1 cellular context compared by ENCODE assay signal in the genomic region with DNA sequence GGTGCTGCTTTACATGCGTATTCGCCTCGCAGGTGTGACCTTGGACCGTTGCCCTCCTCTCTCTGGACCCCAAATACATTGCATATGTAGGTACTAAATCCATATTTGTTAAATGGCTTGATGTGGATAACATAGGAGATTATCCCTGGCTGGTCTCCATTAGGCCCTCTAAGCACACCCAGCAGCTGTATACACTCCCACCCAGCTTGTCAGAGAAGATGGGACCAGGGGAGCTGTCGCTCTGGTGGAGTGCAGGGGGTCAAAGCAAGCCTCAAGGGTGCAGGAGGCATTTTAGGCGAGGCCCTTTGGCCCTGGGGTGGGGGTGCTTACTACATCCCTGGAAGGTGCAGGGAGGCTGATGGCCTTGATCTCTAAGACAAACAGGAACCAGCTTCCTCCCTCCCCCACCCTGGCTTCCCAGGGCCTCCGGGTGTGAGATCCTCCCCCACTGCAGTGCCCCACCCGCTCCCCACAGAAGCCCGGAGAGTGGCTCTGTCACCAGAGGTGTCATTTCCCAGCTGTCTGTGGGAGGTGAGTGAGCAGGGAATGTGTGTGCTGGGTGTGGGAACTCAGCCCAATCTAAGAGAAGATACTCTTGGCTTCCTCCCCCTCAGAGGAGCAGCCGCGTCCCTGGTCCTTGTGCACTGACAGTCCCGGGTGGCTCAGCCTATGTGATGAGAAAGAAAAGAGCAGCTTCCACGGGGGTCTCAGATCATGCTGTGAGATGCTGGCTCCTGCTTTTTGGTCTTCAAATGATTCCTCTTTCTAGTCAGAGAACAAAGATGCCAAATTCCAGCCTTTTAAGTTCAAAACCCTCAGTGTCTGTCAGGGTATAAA.
TF ChIP-seq lines count a peak whose summit lies in the region.

No MANE protein-coding gene starts in this region.

TF ChIP-seq in K562, 482 proteins besides CTCF, POLR2A, EP300 and RAD21 (continued from another document and continues in another):
- TF ChIP-seq, protein P1, sequence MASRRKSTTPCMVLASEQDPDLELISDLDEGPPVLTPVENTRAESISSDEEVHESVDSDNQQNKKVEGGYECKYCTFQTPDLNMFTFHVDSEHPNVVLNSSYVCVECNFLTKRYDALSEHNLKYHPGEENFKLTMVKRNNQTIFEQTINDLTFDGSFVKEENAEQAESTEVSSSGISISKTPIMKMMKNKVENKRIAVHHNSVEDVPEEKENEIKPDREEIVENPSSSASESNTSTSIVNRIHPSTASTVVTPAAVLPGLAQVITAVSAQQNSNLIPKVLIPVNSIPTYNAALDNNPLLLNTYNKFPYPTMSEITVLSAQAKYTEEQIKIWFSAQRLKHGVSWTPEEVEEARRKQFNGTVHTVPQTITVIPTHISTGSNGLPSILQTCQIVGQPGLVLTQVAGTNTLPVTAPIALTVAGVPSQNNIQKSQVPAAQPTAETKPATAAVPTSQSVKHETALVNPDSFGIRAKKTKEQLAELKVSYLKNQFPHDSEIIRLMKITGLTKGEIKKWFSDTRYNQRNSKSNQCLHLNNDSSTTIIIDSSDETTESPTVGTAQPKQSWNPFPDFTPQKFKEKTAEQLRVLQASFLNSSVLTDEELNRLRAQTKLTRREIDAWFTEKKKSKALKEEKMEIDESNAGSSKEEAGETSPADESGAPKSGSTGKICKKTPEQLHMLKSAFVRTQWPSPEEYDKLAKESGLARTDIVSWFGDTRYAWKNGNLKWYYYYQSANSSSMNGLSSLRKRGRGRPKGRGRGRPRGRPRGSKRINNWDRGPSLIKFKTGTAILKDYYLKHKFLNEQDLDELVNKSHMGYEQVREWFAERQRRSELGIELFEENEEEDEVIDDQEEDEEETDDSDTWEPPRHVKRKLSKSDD (conservative IDR thresholded peaks at IDR 0.05; ENCODE audit: low read length): no peak
- TF ChIP-seq, protein P2, sequence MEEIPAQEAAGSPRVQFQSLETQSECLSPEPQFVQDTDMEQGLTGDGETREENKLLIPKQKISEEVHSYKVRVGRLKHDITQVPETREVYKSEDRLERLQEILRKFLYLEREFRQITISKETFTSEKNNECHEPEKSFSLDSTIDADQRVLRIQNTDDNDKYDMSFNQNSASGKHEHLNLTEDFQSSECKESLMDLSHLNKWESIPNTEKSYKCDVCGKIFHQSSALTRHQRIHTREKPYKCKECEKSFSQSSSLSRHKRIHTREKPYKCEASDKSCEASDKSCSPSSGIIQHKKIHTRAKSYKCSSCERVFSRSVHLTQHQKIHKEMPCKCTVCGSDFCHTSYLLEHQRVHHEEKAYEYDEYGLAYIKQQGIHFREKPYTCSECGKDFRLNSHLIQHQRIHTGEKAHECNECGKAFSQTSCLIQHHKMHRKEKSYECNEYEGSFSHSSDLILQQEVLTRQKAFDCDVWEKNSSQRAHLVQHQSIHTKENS (CRISPR knock-in tag; IDR thresholded peaks at IDR 0.05): no peak
- no peak for TF ChIP-seq ZNF121 (CRISPR knock-in tag; conservative IDR thresholded peaks at IDR 0.05)
- no peak for TF ChIP-seq ZNF431 (CRISPR knock-in tag; IDR thresholded peaks at IDR 0.05)
- no peak for TF ChIP-seq NFIX (CRISPR knock-in tag; IDR thresholded peaks at IDR 0.05; ENCODE audit: low read depth)
- TF ChIP-seq, protein P3, sequence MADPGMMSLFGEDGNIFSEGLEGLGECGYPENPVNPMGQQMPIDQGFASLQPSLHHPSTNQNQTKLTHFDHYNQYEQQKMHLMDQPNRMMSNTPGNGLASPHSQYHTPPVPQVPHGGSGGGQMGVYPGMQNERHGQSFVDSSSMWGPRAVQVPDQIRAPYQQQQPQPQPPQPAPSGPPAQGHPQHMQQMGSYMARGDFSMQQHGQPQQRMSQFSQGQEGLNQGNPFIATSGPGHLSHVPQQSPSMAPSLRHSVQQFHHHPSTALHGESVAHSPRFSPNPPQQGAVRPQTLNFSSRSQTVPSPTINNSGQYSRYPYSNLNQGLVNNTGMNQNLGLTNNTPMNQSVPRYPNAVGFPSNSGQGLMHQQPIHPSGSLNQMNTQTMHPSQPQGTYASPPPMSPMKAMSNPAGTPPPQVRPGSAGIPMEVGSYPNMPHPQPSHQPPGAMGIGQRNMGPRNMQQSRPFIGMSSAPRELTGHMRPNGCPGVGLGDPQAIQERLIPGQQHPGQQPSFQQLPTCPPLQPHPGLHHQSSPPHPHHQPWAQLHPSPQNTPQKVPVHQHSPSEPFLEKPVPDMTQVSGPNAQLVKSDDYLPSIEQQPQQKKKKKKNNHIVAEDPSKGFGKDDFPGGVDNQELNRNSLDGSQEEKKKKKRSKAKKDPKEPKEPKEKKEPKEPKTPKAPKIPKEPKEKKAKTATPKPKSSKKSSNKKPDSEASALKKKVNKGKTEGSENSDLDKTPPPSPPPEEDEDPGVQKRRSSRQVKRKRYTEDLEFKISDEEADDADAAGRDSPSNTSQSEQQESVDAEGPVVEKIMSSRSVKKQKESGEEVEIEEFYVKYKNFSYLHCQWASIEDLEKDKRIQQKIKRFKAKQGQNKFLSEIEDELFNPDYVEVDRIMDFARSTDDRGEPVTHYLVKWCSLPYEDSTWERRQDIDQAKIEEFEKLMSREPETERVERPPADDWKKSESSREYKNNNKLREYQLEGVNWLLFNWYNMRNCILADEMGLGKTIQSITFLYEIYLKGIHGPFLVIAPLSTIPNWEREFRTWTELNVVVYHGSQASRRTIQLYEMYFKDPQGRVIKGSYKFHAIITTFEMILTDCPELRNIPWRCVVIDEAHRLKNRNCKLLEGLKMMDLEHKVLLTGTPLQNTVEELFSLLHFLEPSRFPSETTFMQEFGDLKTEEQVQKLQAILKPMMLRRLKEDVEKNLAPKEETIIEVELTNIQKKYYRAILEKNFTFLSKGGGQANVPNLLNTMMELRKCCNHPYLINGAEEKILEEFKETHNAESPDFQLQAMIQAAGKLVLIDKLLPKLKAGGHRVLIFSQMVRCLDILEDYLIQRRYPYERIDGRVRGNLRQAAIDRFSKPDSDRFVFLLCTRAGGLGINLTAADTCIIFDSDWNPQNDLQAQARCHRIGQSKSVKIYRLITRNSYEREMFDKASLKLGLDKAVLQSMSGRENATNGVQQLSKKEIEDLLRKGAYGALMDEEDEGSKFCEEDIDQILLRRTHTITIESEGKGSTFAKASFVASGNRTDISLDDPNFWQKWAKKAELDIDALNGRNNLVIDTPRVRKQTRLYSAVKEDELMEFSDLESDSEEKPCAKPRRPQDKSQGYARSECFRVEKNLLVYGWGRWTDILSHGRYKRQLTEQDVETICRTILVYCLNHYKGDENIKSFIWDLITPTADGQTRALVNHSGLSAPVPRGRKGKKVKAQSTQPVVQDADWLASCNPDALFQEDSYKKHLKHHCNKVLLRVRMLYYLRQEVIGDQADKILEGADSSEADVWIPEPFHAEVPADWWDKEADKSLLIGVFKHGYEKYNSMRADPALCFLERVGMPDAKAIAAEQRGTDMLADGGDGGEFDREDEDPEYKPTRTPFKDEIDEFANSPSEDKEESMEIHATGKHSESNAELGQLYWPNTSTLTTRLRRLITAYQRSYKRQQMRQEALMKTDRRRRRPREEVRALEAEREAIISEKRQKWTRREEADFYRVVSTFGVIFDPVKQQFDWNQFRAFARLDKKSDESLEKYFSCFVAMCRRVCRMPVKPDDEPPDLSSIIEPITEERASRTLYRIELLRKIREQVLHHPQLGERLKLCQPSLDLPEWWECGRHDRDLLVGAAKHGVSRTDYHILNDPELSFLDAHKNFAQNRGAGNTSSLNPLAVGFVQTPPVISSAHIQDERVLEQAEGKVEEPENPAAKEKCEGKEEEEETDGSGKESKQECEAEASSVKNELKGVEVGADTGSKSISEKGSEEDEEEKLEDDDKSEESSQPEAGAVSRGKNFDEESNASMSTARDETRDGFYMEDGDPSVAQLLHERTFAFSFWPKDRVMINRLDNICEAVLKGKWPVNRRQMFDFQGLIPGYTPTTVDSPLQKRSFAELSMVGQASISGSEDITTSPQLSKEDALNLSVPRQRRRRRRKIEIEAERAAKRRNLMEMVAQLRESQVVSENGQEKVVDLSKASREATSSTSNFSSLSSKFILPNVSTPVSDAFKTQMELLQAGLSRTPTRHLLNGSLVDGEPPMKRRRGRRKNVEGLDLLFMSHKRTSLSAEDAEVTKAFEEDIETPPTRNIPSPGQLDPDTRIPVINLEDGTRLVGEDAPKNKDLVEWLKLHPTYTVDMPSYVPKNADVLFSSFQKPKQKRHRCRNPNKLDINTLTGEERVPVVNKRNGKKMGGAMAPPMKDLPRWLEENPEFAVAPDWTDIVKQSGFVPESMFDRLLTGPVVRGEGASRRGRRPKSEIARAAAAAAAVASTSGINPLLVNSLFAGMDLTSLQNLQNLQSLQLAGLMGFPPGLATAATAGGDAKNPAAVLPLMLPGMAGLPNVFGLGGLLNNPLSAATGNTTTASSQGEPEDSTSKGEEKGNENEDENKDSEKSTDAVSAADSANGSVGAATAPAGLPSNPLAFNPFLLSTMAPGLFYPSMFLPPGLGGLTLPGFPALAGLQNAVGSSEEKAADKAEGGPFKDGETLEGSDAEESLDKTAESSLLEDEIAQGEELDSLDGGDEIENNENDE (IDR thresholded peaks at IDR 0.05; ENCODE audit: low read depth, low read length): no peak
- TF ChIP-seq ZNF75A (CRISPR knock-in tag; IDR thresholded peaks at IDR 0.05): no peak
- no peak for TF ChIP-seq EZH2 (IDR thresholded peaks at IDR 0.05; ENCODE audit: borderline replicate concordance, low read depth, low read length)
- no peak for TF ChIP-seq ZNF57 (CRISPR knock-in tag; IDR thresholded peaks at IDR 0.05)
- no peak for TF ChIP-seq NCOA6 (IDR thresholded peaks at IDR 0.05)
- TF ChIP-seq SP2 (IDR thresholded peaks at IDR 0.05; ENCODE audit: extremely low read depth, low read depth, low read length, poor library complexity, severe bottlenecking): no peak
- TF ChIP-seq, protein P4, sequence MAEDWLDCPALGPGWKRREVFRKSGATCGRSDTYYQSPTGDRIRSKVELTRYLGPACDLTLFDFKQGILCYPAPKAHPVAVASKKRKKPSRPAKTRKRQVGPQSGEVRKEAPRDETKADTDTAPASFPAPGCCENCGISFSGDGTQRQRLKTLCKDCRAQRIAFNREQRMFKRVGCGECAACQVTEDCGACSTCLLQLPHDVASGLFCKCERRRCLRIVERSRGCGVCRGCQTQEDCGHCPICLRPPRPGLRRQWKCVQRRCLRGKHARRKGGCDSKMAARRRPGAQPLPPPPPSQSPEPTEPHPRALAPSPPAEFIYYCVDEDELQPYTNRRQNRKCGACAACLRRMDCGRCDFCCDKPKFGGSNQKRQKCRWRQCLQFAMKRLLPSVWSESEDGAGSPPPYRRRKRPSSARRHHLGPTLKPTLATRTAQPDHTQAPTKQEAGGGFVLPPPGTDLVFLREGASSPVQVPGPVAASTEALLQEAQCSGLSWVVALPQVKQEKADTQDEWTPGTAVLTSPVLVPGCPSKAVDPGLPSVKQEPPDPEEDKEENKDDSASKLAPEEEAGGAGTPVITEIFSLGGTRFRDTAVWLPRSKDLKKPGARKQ (CRISPR knock-in tag; IDR thresholded peaks at IDR 0.05): no peak
- no peak for TF ChIP-seq ATF1 (CRISPR knock-in tag; IDR thresholded peaks at IDR 0.05)
- peak; percentile 45; the same call in 1 of the 2 replicates for TF ChIP-seq ATF1 (tag; IDR thresholded peaks at IDR 0.05)
- TF ChIP-seq GTF2E2 (tag; IDR thresholded peaks at IDR 0.05): no peak
- no peak for TF ChIP-seq KDM5B (IDR thresholded peaks at IDR 0.05; ENCODE audit: insufficient replicate concordance, low read depth, low read length)
- TF ChIP-seq, protein P5, sequence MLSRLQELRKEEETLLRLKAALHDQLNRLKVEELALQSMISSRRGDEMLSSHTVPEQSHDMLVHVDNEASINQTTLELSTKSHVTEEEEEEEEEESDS (CRISPR knock-in tag; IDR thresholded peaks at IDR 0.05): no peak
- TF ChIP-seq, protein P6, sequence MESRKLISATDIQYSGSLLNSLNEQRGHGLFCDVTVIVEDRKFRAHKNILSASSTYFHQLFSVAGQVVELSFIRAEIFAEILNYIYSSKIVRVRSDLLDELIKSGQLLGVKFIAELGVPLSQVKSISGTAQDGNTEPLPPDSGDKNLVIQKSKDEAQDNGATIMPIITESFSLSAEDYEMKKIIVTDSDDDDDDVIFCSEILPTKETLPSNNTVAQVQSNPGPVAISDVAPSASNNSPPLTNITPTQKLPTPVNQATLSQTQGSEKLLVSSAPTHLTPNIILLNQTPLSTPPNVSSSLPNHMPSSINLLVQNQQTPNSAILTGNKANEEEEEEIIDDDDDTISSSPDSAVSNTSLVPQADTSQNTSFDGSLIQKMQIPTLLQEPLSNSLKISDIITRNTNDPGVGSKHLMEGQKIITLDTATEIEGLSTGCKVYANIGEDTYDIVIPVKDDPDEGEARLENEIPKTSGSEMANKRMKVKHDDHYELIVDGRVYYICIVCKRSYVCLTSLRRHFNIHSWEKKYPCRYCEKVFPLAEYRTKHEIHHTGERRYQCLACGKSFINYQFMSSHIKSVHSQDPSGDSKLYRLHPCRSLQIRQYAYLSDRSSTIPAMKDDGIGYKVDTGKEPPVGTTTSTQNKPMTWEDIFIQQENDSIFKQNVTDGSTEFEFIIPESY (CRISPR knock-in tag; IDR thresholded peaks at IDR 0.05): no peak
- TF ChIP-seq RBM14 (IDR thresholded peaks at IDR 0.05; ENCODE audit: borderline replicate concordance, insufficient read depth, low read depth, low read length): no peak
- TF ChIP-seq ZNF384 (IDR thresholded peaks at IDR 0.05; ENCODE audit: low read depth, low read length): no peak
- no peak for TF ChIP-seq MEF2A (IDR thresholded peaks at IDR 0.05; ENCODE audit: control insufficient read depth, low read depth, low read length)
- TF ChIP-seq PHF8 (IDR thresholded peaks at IDR 0.05; ENCODE audit: borderline replicate concordance, low read length): no peak
- 0 out of 2 replicates have a peak, but pooled peaks have one; percentile 34 for TF ChIP-seq OTX1 (CRISPR knock-in tag; IDR thresholded peaks at IDR 0.05)
- no peak for TF ChIP-seq TRIM28 (IDR thresholded peaks at IDR 0.05)
- TF ChIP-seq TGIF2 (CRISPR knock-in tag; IDR thresholded peaks at IDR 0.05): no peak
- TF ChIP-seq, protein P7, sequence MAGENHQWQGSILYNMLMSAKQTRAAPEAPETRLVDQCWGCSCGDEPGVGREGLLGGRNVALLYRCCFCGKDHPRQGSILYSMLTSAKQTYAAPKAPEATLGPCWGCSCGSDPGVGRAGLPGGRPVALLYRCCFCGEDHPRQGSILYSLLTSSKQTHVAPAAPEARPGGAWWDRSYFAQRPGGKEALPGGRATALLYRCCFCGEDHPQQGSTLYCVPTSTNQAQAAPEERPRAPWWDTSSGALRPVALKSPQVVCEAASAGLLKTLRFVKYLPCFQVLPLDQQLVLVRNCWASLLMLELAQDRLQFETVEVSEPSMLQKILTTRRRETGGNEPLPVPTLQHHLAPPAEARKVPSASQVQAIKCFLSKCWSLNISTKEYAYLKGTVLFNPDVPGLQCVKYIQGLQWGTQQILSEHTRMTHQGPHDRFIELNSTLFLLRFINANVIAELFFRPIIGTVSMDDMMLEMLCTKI (IDR thresholded peaks at IDR 0.05; ENCODE audit: partially characterized antibody): no peak
- no peak for TF ChIP-seq ASH1L (IDR thresholded peaks at IDR 0.05; ENCODE audit: borderline replicate concordance, low read depth, partially characterized antibody)
- TF ChIP-seq, protein P8, sequence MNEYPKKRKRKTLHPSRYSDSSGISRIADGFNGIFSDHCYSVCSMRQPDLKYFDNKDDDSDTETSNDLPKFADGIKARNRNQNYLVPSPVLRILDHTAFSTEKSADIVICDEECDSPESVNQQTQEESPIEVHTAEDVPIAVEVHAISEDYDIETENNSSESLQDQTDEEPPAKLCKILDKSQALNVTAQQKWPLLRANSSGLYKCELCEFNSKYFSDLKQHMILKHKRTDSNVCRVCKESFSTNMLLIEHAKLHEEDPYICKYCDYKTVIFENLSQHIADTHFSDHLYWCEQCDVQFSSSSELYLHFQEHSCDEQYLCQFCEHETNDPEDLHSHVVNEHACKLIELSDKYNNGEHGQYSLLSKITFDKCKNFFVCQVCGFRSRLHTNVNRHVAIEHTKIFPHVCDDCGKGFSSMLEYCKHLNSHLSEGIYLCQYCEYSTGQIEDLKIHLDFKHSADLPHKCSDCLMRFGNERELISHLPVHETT (CRISPR knock-in tag; conservative IDR thresholded peaks at IDR 0.05 in 1 of 2, IDR thresholded peaks at IDR 0.05 in 1 of 2): peak in 1 of 2 experiments; percentile 52; a peak in 1 of 4 replicates
- no peak for TF ChIP-seq HNRNPK (IDR thresholded peaks at IDR 0.05; ENCODE audit: low read depth, low read length, poor library complexity, severe bottlenecking)
